Comparison of ENCODE assay signal across 1 cellular context in genomic region chr16:66923247-66923851, GRCh38.
TF ChIP-seq lines count a peak whose summit lies in the region.

No MANE protein-coding gene starts in this region.

TF ChIP-seq in GM23338, 12 proteins besides CTCF, POLR2A, EP300 and RAD21 (continued from another document):
- no peak for TF ChIP-seq ZNF462 (CRISPR knock-in tag; IDR thresholded peaks at IDR 0.05)
- no peak for TF ChIP-seq REST (IDR thresholded peaks at IDR 0.05; ENCODE audit: unreplicated experiment)
- no peak for TF ChIP-seq ZNF114 (CRISPR knock-in tag; IDR thresholded peaks at IDR 0.05)
- TF ChIP-seq EZH2 (IDR thresholded peaks at IDR 0.05; ENCODE audit: low read depth, unreplicated experiment), result no peak
- no peak for TF ChIP-seq ZNF331 (CRISPR knock-in tag; IDR thresholded peaks at IDR 0.05; ENCODE audit: low read depth)
- TF ChIP-seq NANOG (IDR thresholded peaks at IDR 0.05; ENCODE audit: borderline replicate concordance), result no peak
- no peak for TF ChIP-seq JUNB (IDR thresholded peaks at IDR 0.05; ENCODE audit: unreplicated experiment)
- no peak for TF ChIP-seq STAT1 (IDR thresholded peaks at IDR 0.05; ENCODE audit: unreplicated experiment)
- TF ChIP-seq EZH2phosphoT487 (IDR thresholded peaks at IDR 0.05; ENCODE audit: unreplicated experiment), result no peak
